Comparison of ENCODE assay signal across 9 cellular contexts in genomic region chr2:18559531-18559930, GRCh38. TPM values are rescaled to one million over a fixed set of nuclear protein-coding genes. Genes with fewer than 3 reads are reported as not detected.
A peak's percentile ranks its signal among the peaks of the same experiment; 100 is the strongest.
DNase-seq lines count a peak whose midpoint lies in the region; ATAC-seq and TF ChIP-seq lines count a peak whose summit lies in the region.
"Had no signal": no experiment of that assay in that cellular context is flagged by ENCODE, and none has a peak within 500 bp of the region (broad histone marks: within the 10 kb centered on the region; RNA-seq: fewer than 3 reads in every experiment).

No MANE protein-coding gene starts in this region.

- H3K4me3 ChIP-seq in GM06990 (replicated peaks; ENCODE audit: low read depth, low read length) (peak overlapping the region; percentile 72), muscle layer of colon (ENCODE audit: low read depth in 1 of 2, low read length in 2 of 2) (peak overlapping the region; percentile 62 to 84)

- peak overlapping the region; percentile 79 for H3K9ac ChIP-seq in muscle layer of colon (ENCODE audit: low read length)

- H3K36me3 ChIP-seq in GM06990 (ENCODE audit: control insufficient read depth, insufficient read depth, low read length) (peaks cover 2% of the 10 kb centered on the region), KOPT-K1 (ENCODE audit: insufficient read depth, low read length) (peaks cover 11% of the 10 kb centered on the region), muscle layer of colon (ENCODE audit: insufficient read depth, low read length) (peaks cover 7% of the 10 kb centered on the region)

- H3K9me3 ChIP-seq in KOPT-K1 (ENCODE audit: insufficient read depth, low read length, poor library complexity, severe bottlenecking): peaks cover 12% of the 10 kb centered on the region
- no peaks in the 10 kb centered on the region for H3K9me3 ChIP-seq in muscle layer of colon (ENCODE audit: low read length)

- DNase-seq in GM06990 (ENCODE audit: extremely low read depth, insufficient read length) (no peak), cerebellum (ENCODE audit: low spot score) (peak; percentile 1), NCI-H2029 treated with DMSO at 0.1 percent for 48 hours (lab: John Stamatoyannopoulos, UW) (no peak), NCI-H1048 (lab: John Stamatoyannopoulos, UW) (no peak)

- H3K27me3 ChIP-seq in GM06990 (replicated peaks; ENCODE audit: control insufficient read depth, insufficient read depth, low read length) (no peaks in the 10 kb centered on the region), muscle layer of colon (ENCODE audit: control insufficient read depth in 1 of 2, insufficient read depth in 2 of 2, low read length in 2 of 2) (no peaks in the 10 kb centered on the region)

- no peak for ATAC-seq in HG03460 (IDR thresholded peaks at IDR 0.05; ENCODE audit: unreplicated experiment)
- ATAC-seq in HG03439 (IDR thresholded peaks at IDR 0.05; ENCODE audit: unreplicated experiment): no peak

- peak overlapping the region; percentile 88 for H3K27ac ChIP-seq in KOPT-K1 (ENCODE audit: low read depth, low read length, poor library complexity, severe bottlenecking)
- peak overlapping the region; percentile 94 for H3K27ac ChIP-seq in muscle layer of colon (ENCODE audit: low read depth, low read length)

- H3K4me1 ChIP-seq in muscle layer of colon (ENCODE audit: insufficient read depth, low read length): peaks cover 22% of the 10 kb centered on the region

- TF ChIP-seq CTCF in GM06990 (IDR thresholded peaks at IDR 0.05; ENCODE audit: insufficient read depth, low read length, poor library complexity, severe bottlenecking): no peak

RNA-seq across cellular contexts. Expression of gene RDH14, which starts 0.9 kb away (rescaled TPM):
- 17.6 TPM for total RNA-seq in cerebellum

RNA-seq across cellular contexts. Expression of gene NT5C1B, which starts 29.8 kb away (rescaled TPM):
- total RNA-seq in cerebellum: 0.09 TPM
- total RNA-seq: RPMI7951 had no signal
